Comparison of ENCODE assay signal across 12 cellular contexts in genomic region chr2:136136921-136137320, GRCh38. TPM values are rescaled to one million over a fixed set of nuclear protein-coding genes. Genes with fewer than 3 reads are reported as not detected.
A peak's percentile ranks its signal among the peaks of the same experiment; 100 is the strongest.
DNase-seq lines count a peak whose midpoint lies in the region; ATAC-seq and TF ChIP-seq lines count a peak whose summit lies in the region.
"Had no signal": no experiment of that assay in that cellular context is flagged by ENCODE, and none has a peak within 500 bp of the region (broad histone marks: within the 10 kb centered on the region; RNA-seq: fewer than 3 reads in every experiment).

No MANE protein-coding gene starts in this region.

- peaks cover 95% of the 10 kb centered on the region for H3K4me1 Mint-ChIP-seq in stimulated activated naive CD8-positive, alpha-beta T cell treated with anti-CD3 and anti-CD28 coated beads, Interleukin-15, Interleukin-2, amounts not matched to agents 100 ng/mL and 50 ng/mL, for 24 hours (ENCODE audit: low read depth)

- in situ Hi-C loops in gastrocnemius medialis (cut with MboI; ENCODE audit: low sequenced_read_pairs in 4 of 4) = no loop called here

- TF ChIP-seq POLR2A in Peyer's patch (IDR thresholded peaks at IDR 0.05) (no peak), vagina (IDR thresholded peaks at IDR 0.05) (no peak), gastrocnemius medialis (IDR thresholded peaks at IDR 0.05) (no peak)

- H3K27ac ChIP-seq in Peyer's patch (peak overlapping the region; percentile 84 to 97 (median 90)), foreskin keratinocyte (no peak overlapping the region), vagina (peak overlapping the region; percentile 12), gastrocnemius medialis (no peak overlapping the region)
- H3K27ac ChIP-seq: epithelial cell of prostate, SJSA1 had no signal

- H3K4me3 ChIP-seq in Peyer's patch (no peak overlapping the region), vagina (no peak overlapping the region), gastrocnemius medialis (no peak overlapping the region)
- H3K4me3 ChIP-seq: SJSA1, thyroid gland had no signal

- H3K9me3 ChIP-seq in Peyer's patch = no peaks in the 10 kb centered on the region
- H3K9me3 ChIP-seq in vagina = no peaks in the 10 kb centered on the region
- no peaks in the 10 kb centered on the region for H3K9me3 ChIP-seq in gastrocnemius medialis
- H3K9me3 ChIP-seq: SJSA1, thyroid gland had no signal

- intact Hi-C loops in vagina (cut with DNase I) = no loop called here
- intact Hi-C loops in gastrocnemius medialis (cut with DNase I; ENCODE audit: low total_unique reads) = no loop called here

- TF ChIP-seq CTCF in Peyer's patch (IDR thresholded peaks at IDR 0.05) = peak in 3 of 6 experiments; percentile 2 to 18 (median 6)
- no peak for TF ChIP-seq CTCF in foreskin keratinocyte (conservative IDR thresholded peaks at IDR 0.05)
- no peak for TF ChIP-seq CTCF in vagina (IDR thresholded peaks at IDR 0.05)
- no peak for TF ChIP-seq CTCF in gastrocnemius medialis (IDR thresholded peaks at IDR 0.05 in 4 of 5, conservative IDR thresholded peaks at IDR 0.05 in 1 of 5)

- peaks cover 24% of the 10 kb centered on the region for H3K27me3 Mint-ChIP-seq in stimulated activated naive CD8-positive, alpha-beta T cell treated with anti-CD3 and anti-CD28 coated beads, Interleukin-15, Interleukin-2, amounts not matched to agents 100 ng/mL and 50 ng/mL, for 24 hours

- H3K27ac Mint-ChIP-seq in stimulated activated naive CD8-positive, alpha-beta T cell treated with anti-CD3 and anti-CD28 coated beads, Interleukin-15, Interleukin-2, amounts not matched to agents 100 ng/mL and 50 ng/mL, for 24 hours = peak overlapping the region; percentile 76

- no peaks in the 10 kb centered on the region for H3K36me3 Mint-ChIP-seq in stimulated activated naive CD8-positive, alpha-beta T cell treated with anti-CD3 and anti-CD28 coated beads, Interleukin-15, Interleukin-2, amounts not matched to agents 100 ng/mL and 50 ng/mL, for 24 hours (ENCODE audit: low read depth)

- ATAC-seq in stimulated activated naive CD8-positive, alpha-beta T cell treated with anti-CD3 and anti-CD28 coated beads, Interleukin-15, Interleukin-2, amounts not matched to agents 100 U/mL and 50 U/mL, for 24 hours = no peak
- ATAC-seq in foreskin keratinocyte (peak; percentile 25), HG03565 (IDR thresholded peaks at IDR 0.05; ENCODE audit: unreplicated experiment) (no peak), gastrocnemius medialis (no peak)

- no peak overlapping the region for H3K4me3 Mint-ChIP-seq in stimulated activated naive CD8-positive, alpha-beta T cell treated with anti-CD3 and anti-CD28 coated beads, Interleukin-15, Interleukin-2, amounts not matched to agents 100 ng/mL and 50 ng/mL, for 24 hours

- H3K36me3 ChIP-seq in Peyer's patch (no peaks in the 10 kb centered on the region), vagina (no peaks in the 10 kb centered on the region), gastrocnemius medialis (no peaks in the 10 kb centered on the region)
- H3K36me3 ChIP-seq: SJSA1, thyroid gland had no signal

- H3K4me1 ChIP-seq in Peyer's patch (peaks cover 0 to 65% (median 18%) of the 10 kb centered on the region in 4 donors), foreskin keratinocyte (no peaks in the 10 kb centered on the region), vagina (no peaks in the 10 kb centered on the region), gastrocnemius medialis (no peaks in the 10 kb centered on the region)
- H3K4me1 ChIP-seq: SJSA1, thyroid gland had no signal

- H3K27me3 ChIP-seq in Peyer's patch (no peaks in the 10 kb centered on the region), foreskin keratinocyte (no peaks in the 10 kb centered on the region), vagina (no peaks in the 10 kb centered on the region), gastrocnemius medialis (peaks cover 0 to 4% (median 0%) of the 10 kb centered on the region in 3 donors)
- H3K27me3 ChIP-seq: SJSA1, thyroid gland had no signal

- no peaks in the 10 kb centered on the region for H3K9me3 Mint-ChIP-seq in stimulated activated naive CD8-positive, alpha-beta T cell treated with anti-CD3 and anti-CD28 coated beads, Interleukin-15, Interleukin-2, amounts not matched to agents 100 ng/mL and 50 ng/mL, for 24 hours

- no peak for DNase-seq in stimulated activated naive CD8-positive, alpha-beta T cell treated with anti-CD3 and anti-CD28 coated beads, Interleukin-15, Interleukin-2, amounts not matched to agents 100 U/mL and 50 U/mL, for 24 hours
- DNase-seq in Peyer's patch (no peak), foreskin keratinocyte (no peak), vagina (ENCODE audit: extremely low spot score in 2 of 2) (no peak), HuH-7.5 (ENCODE audit: low spot score) (no peak), gastrocnemius medialis (no peak)
- DNase-seq: kidney glomerular epithelial cell had no signal

RNA-seq across cellular contexts. Expression of gene CXCR4, which starts 19.0 kb away (rescaled TPM):
- 100 to 1,000 TPM in 1 of 4 donors, 10 to 100 TPM in 2, 1 to 10 TPM in 1; 4.9 to 446 (median 22.2) TPM for total RNA-seq in Peyer's patch
- not detected in 2 replicates for total RNA-seq in foreskin keratinocyte
- polyA plus RNA-seq in foreskin keratinocyte = not detected in 2 replicates
- total RNA-seq in vagina = 39.5 TPM
- 1 to 10 TPM; 2.5 to 6.6 (median 4.0) TPM for total RNA-seq in gastrocnemius medialis

Comparison
In these comparisons a context has a peak if more than half of its experiments do, and no peak if none do; other contexts are left out.
1. H3K27ac ChIP-seq: peak in Peyer's patch (4 of 4) and vagina (single experiment); none in foreskin keratinocyte (single experiment) and gastrocnemius medialis (0 of 4).